9 cellular contexts compared by ENCODE assay signal in genomic region chr10:33134011-33134751, GRCh38.
DNase-seq lines count a peak whose midpoint lies in the region; ATAC-seq and TF ChIP-seq lines count a peak whose summit lies in the region.
"Had no signal": no experiment of that assay in that cellular context is flagged by ENCODE, and none has a peak within 500 bp of the region (broad histone marks: within the 10 kb centered on the region; RNA-seq: fewer than 3 reads in every experiment).

No MANE protein-coding gene starts in this region.

- no peaks in the 10 kb centered on the region for H3K9me3 ChIP-seq in CD4-positive, alpha-beta T cell (ENCODE audit: control insufficient read depth, low read length)
- H3K9me3 ChIP-seq in liver (ENCODE audit: control insufficient read depth in 4 of 4, low read length in 3 of 4), result no peaks in the 10 kb centered on the region

- ATAC-seq in CD4-positive, alpha-beta T cell (ENCODE audit: poor library complexity), result peak; percentile 67

- no peak overlapping the region for H3K4me3 ChIP-seq in liver (ENCODE audit: low read depth in 1 of 3, low read length in 3 of 3)

- 85% methylated on average over 11 of the region's 11 CpGs for WGBS in liver

- peaks cover 88% of the 10 kb centered on the region for H3K4me1 Mint-ChIP-seq in CD4-positive, alpha-beta T cell (ENCODE audit: low read depth)
- H3K4me1 Mint-ChIP-seq in activated naive CD8-positive, alpha-beta T cell (ENCODE audit: low read depth), result peaks cover 82% of the 10 kb centered on the region

- no peaks in the 10 kb centered on the region for H3K27me3 ChIP-seq in CD4-positive, alpha-beta T cell (ENCODE audit: control insufficient read depth, insufficient read depth, low read length)
- no peaks in the 10 kb centered on the region for H3K27me3 ChIP-seq in liver (ENCODE audit: control insufficient read depth in 4 of 4, insufficient read depth in 4 of 4, low read length in 3 of 4)

- TF ChIP-seq RAD21 in liver (IDR thresholded peaks at IDR 0.05), result no peak

- no peaks in the 10 kb centered on the region for H3K36me3 ChIP-seq in liver (ENCODE audit: control insufficient read depth in 4 of 4, insufficient read depth in 3 of 4, low read depth in 1 of 4, low read length in 3 of 4)

- peaks cover 5% of the 10 kb centered on the region for H3K36me3 Mint-ChIP-seq in CD4-positive, alpha-beta T cell (ENCODE audit: low read depth)
- H3K36me3 Mint-ChIP-seq in activated naive CD8-positive, alpha-beta T cell, result no peaks in the 10 kb centered on the region

- POLR2A ChIA-PET in CD4-positive, alpha-beta T cell (lab: Charles Lee), result interaction anchor here (0.9 to 5.8 kb wide), 7 partner anchors 8 to 124 kb away, joined by 3 to 33 read pairs (median 4); no protein-coding TSS in a partner anchor

- peaks cover 0 to 1% (median 0%) of the 10 kb centered on the region in 4 donors for H3K4me1 ChIP-seq in liver (ENCODE audit: control insufficient read depth in 4 of 4, insufficient read depth in 4 of 4, low read length in 3 of 4)

- intact Hi-C loops in CD4-positive, alpha-beta T cell (cut with DNase I, micrococcal nuclease), result loop anchor here in 1 of 2 experiments (10.0 kb wide), 1 partner anchor 1209 kb away; the partner anchor contains the start of gene ARHGAP12

- peak overlapping the region; percentile 62 for H3K4me3 Mint-ChIP-seq in CD4-positive, alpha-beta T cell
- H3K4me3 Mint-ChIP-seq in activated naive CD8-positive, alpha-beta T cell, result peak overlapping the region; percentile 72
- H3K4me3 Mint-ChIP-seq: nephron had no signal

- CTCF ChIA-PET in CD4-positive, alpha-beta T cell (lab: Charles Lee), result interaction anchor here (1.1 to 3.4 kb wide), 5 partner anchors 18 to 125 kb away, joined by 3 to 12 read pairs (median 11); no protein-coding TSS in a partner anchor

- no peaks in the 10 kb centered on the region for H3K9me3 Mint-ChIP-seq in CD4-positive, alpha-beta T cell
- H3K9me3 Mint-ChIP-seq in activated naive CD8-positive, alpha-beta T cell (ENCODE audit: low read depth), result no peaks in the 10 kb centered on the region
- H3K9me3 Mint-ChIP-seq: nephron had no signal

- TF ChIP-seq CTCF in CD4-positive, alpha-beta T cell (IDR thresholded peaks at IDR 0.05), result no peak
- TF ChIP-seq CTCF in liver (IDR thresholded peaks at IDR 0.05; ENCODE audit: low read depth, low read length, missing input control), result no peak
- TF ChIP-seq CTCF in GM10266 (IDR thresholded peaks at IDR 0.05; ENCODE audit: control insufficient read depth, insufficient read depth, low read depth, missing control alignments), result no peak

- DNase-seq in CD4-positive, alpha-beta T cell, result peak in 9 of 10 experiments; percentile 49 to 70 (median 57)
- DNase-seq in GOT3 (lab: John Stamatoyannopoulos, UW), result peak; percentile 48
- peak; percentile 40 to 45 for DNase-seq in SHP77 (lab: John Stamatoyannopoulos, UW)
- peak; percentile 25 to 47 for DNase-seq in stimulated activated CD8-positive, alpha-beta memory T cell treated with anti-CD3 and anti-CD28 coated beads, Interleukin-7, amount 100 ng/mL, for 1 hour (ENCODE audit: low read depth in 2 of 2)
- no peak for DNase-seq in foreskin melanocyte
- no peak for DNase-seq in GM10266 (ENCODE audit: extremely low spot score)

- H3K9ac ChIP-seq in liver (ENCODE audit: low read depth in 1 of 2, low read length in 2 of 2), result no peak overlapping the region

- H3K27ac Mint-ChIP-seq in CD4-positive, alpha-beta T cell, result peak overlapping the region; percentile 93
- peak overlapping the region; percentile 96 for H3K27ac Mint-ChIP-seq in activated naive CD8-positive, alpha-beta T cell
- H3K27ac Mint-ChIP-seq: nephron had no signal

- H3K27ac ChIP-seq in CD4-positive, alpha-beta T cell (ENCODE audit: low read depth, low read length), result peak overlapping the region; percentile 42
- H3K27ac ChIP-seq in liver (ENCODE audit: low read depth in 1 of 2, low read length in 2 of 2), result no peak overlapping the region

- H3K27me3 Mint-ChIP-seq in CD4-positive, alpha-beta T cell, result no peaks in the 10 kb centered on the region
- H3K27me3 Mint-ChIP-seq in activated naive CD8-positive, alpha-beta T cell, result no peaks in the 10 kb centered on the region

TF ChIP-seq in liver, 16 proteins besides CTCF, POLR2A, EP300 and RAD21:
- TF ChIP-seq JUND (IDR thresholded peaks at IDR 0.05) (peak; percentile 68 to 83), SP1 (IDR thresholded peaks at IDR 0.05) (no peak)

Comparison
In these comparisons a context has a peak if more than half of its experiments do, and no peak if none do; other contexts are left out.
1. DNase-seq: peak in CD4-positive, alpha-beta T cell (9 of 10), GOT3 (single experiment), SHP77 (2 of 2) and stimulated activated CD8-positive, alpha-beta memory T cell treated with anti-CD3 and anti-CD28 coated beads, Interleukin-7, amount 100 ng/mL, for 1 hour (2 of 2); none in foreskin melanocyte (single experiment) and GM10266 (single experiment).